In the genomic region with DNA sequence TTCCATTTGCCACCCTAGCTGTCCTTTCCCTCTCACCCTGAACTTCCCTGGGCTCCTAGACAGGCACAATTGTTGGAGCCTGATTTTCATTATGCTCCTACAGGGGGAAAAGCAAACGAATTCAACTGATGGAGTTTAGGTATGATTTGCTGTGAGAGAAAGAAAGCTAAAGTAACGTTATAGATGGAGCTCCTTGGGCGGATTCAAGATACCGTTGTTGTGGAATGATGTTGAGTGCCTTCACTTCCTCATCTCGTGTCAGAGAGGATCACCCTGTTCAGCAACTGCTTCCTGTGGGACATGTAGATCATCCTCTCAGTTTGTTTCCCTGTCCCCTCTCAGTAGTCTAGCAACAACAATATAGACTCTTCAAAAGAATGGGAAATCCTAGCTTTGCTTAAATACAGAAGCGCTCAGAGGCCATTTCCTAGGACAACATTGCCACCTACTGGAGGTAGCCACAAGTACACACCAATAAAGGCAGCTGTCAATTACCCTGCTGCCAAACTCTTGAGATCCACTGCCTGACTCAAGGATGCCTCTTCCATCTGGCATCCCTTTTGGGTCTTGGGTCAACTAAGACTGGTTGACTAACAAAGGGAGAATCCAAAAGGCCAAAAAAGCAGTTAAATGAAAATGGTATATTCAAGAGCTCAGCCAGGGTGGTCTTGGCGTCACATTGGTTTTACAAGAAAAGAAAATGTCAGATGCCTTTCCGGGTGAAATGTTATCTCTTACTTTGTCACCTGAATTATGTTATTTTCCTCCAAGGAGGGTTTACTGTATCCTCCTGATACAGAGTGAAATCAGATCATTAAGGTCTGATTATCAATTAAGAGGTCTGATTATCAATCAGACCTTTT, we compare ENCODE assay signal across 8 cellular contexts. TPM values are rescaled to one million over a fixed set of nuclear protein-coding genes. Genes with fewer than 3 reads are reported as not detected.
A peak's percentile ranks its signal among the peaks of the same experiment; 100 is the strongest.
DNase-seq lines count a peak whose midpoint lies in the region; ATAC-seq and TF ChIP-seq lines count a peak whose summit lies in the region.

No MANE protein-coding gene starts in this region.

- peak; percentile 81 for ATAC-seq in GM19468 (IDR thresholded peaks at IDR 0.05; ENCODE audit: extremely low read depth, unreplicated experiment)
- ATAC-seq in HG03520 (IDR thresholded peaks at IDR 0.05; ENCODE audit: unreplicated experiment): peak; percentile 94
- ATAC-seq in activated CD8-positive, alpha-beta T cell treated with anti-CD3 and anti-CD28 coated beads for 36 hours: peak; percentile 97
- ATAC-seq in naive thymus-derived CD4-positive, alpha-beta T cell: peak; percentile 97
- ATAC-seq in upper lobe of left lung (ENCODE audit: low FRiP score in 2 of 2): peak; percentile 80 to 95

- no peak overlapping the region for H3K27ac Mint-ChIP-seq in activated CD8-positive, alpha-beta T cell treated with anti-CD3 and anti-CD28 coated beads for 36 hours
- peak overlapping the region in 7 of 9 donors; percentile 8 to 65 (median 50) for H3K27ac Mint-ChIP-seq in naive thymus-derived CD4-positive, alpha-beta T cell

- CTCF ChIA-PET in activated CD8-positive, alpha-beta T cell treated with anti-CD3 and anti-CD28 coated beads for 36 hours (lab: Charles Lee): interaction anchor here (0.7 to 3.8 kb wide), 57 partner anchors 8 to 1358 kb away, joined by 3 to 143 read pairs (median 5); a partner anchor contains a TSS
- CTCF ChIA-PET in naive thymus-derived CD4-positive, alpha-beta T cell (lab: Charles Lee): interaction anchor here (0.6 to 3.6 kb wide), 26 partner anchors 9 to 1809 kb away, joined by 3 to 31 read pairs (median 5); a partner anchor contains a TSS

- no peaks in the 10 kb centered on the region for H3K36me3 ChIP-seq in naive thymus-derived CD4-positive, alpha-beta T cell (ENCODE audit: control insufficient read depth in 2 of 3, insufficient read depth in 3 of 3, low read length in 3 of 3)
- H3K36me3 ChIP-seq in upper lobe of left lung: no peaks in the 10 kb centered on the region

- H3K4me3 ChIP-seq in naive thymus-derived CD4-positive, alpha-beta T cell (ENCODE audit: low read length): no peak overlapping the region
- H3K4me3 ChIP-seq in upper lobe of left lung: no peak overlapping the region

- peak in 1 of 4 donors; percentile 32 for TF ChIP-seq EP300 in upper lobe of left lung (IDR thresholded peaks at IDR 0.05)

- no peaks in the 10 kb centered on the region for H3K9me3 Mint-ChIP-seq in activated CD8-positive, alpha-beta T cell treated with anti-CD3 and anti-CD28 coated beads for 36 hours
- no peaks in the 10 kb centered on the region for H3K9me3 Mint-ChIP-seq in naive thymus-derived CD4-positive, alpha-beta T cell

- no peaks in the 10 kb centered on the region for H3K27me3 ChIP-seq in naive thymus-derived CD4-positive, alpha-beta T cell (ENCODE audit: control insufficient read depth in 2 of 2, insufficient read depth in 2 of 2, low read length in 2 of 2)
- H3K27me3 ChIP-seq in upper lobe of left lung: no peaks in the 10 kb centered on the region

- H3K4me1 Mint-ChIP-seq in activated CD8-positive, alpha-beta T cell treated with anti-CD3 and anti-CD28 coated beads for 36 hours (ENCODE audit: low read depth): peaks cover 4% of the 10 kb centered on the region
- peaks cover 4 to 16% (median 5%) of the 10 kb centered on the region in 7 donors for H3K4me1 Mint-ChIP-seq in naive thymus-derived CD4-positive, alpha-beta T cell

- peak; percentile 85 for TF ChIP-seq CTCF in activated CD8-positive, alpha-beta T cell treated with anti-CD3 and anti-CD28 coated beads for 36 hours (IDR thresholded peaks at IDR 0.05)
- TF ChIP-seq CTCF in upper lobe of left lung (IDR thresholded peaks at IDR 0.05): peak; percentile 71 to 87 (median 84)

- no peak for TF ChIP-seq POLR2A in upper lobe of left lung (IDR thresholded peaks at IDR 0.05)

- peaks cover 10% of the 10 kb centered on the region for H3K27me3 Mint-ChIP-seq in activated CD8-positive, alpha-beta T cell treated with anti-CD3 and anti-CD28 coated beads for 36 hours
- peaks cover 9 to 14% (median 9%) of the 10 kb centered on the region in 5 donors for H3K27me3 Mint-ChIP-seq in naive thymus-derived CD4-positive, alpha-beta T cell

- no peak overlapping the region for H3K4me3 Mint-ChIP-seq in activated CD8-positive, alpha-beta T cell treated with anti-CD3 and anti-CD28 coated beads for 36 hours
- peak overlapping the region in 1 of 10 donors; percentile 18 for H3K4me3 Mint-ChIP-seq in naive thymus-derived CD4-positive, alpha-beta T cell

- H3K9me3 ChIP-seq in naive thymus-derived CD4-positive, alpha-beta T cell (ENCODE audit: control insufficient read depth in 2 of 3, low read length in 3 of 3): no peaks in the 10 kb centered on the region
- no peaks in the 10 kb centered on the region for H3K9me3 ChIP-seq in upper lobe of left lung

- H3K27ac ChIP-seq in naive thymus-derived CD4-positive, alpha-beta T cell (ENCODE audit: low read depth, low read length): no peak overlapping the region
- no peak overlapping the region for H3K27ac ChIP-seq in upper lobe of left lung

- H3K36me3 Mint-ChIP-seq in activated CD8-positive, alpha-beta T cell treated with anti-CD3 and anti-CD28 coated beads for 36 hours (ENCODE audit: low read depth): peaks cover 8% of the 10 kb centered on the region
- H3K36me3 Mint-ChIP-seq in naive thymus-derived CD4-positive, alpha-beta T cell: peaks cover 0 to 12% (median 0%) of the 10 kb centered on the region in 5 donors

- 35 to 37% methylated on average over 8 of the region's 8 CpGs for WGBS in upper lobe of left lung, 2 donors

- intact Hi-C loops in activated CD8-positive, alpha-beta T cell treated with anti-CD3 and anti-CD28 coated beads for 36 hours (cut with micrococcal nuclease): loop anchor here (2.0 to 5.0 kb wide), 3 partner anchors 61 to 279 kb away; a partner anchor contains a TSS
- intact Hi-C loops in naive thymus-derived CD4-positive, alpha-beta T cell (cut with micrococcal nuclease): loop anchor here (1.0 to 10.0 kb wide), 9 partner anchors 16 to 504 kb away; a partner anchor contains a TSS

- DNase-seq in DMS153 (lab: John Stamatoyannopoulos, UW) (peak; percentile 67), NCI-H526 treated with DMSO at 0.1 percent for 48 hours (lab: John Stamatoyannopoulos, UW) (peak; percentile 24), epidermal melanocyte (ENCODE audit: insufficient read length, low spot score) (peak; percentile 79), upper lobe of left lung (peak in 1 of 2 donors; percentile 65)
- peak; percentile 78 for DNase-seq in activated CD8-positive, alpha-beta T cell treated with anti-CD3 and anti-CD28 coated beads for 36 hours
- peak in 8 of 9 donors; percentile 53 to 75 (median 70) for DNase-seq in naive thymus-derived CD4-positive, alpha-beta T cell

- POLR2A ChIA-PET in activated CD8-positive, alpha-beta T cell treated with anti-CD3 and anti-CD28 coated beads for 36 hours (lab: Charles Lee): interaction anchor here (0.8 to 2.0 kb wide), 4 partner anchors 10 to 52 kb away, joined by 3 to 9 read pairs (median 6); a partner anchor contains a TSS
- POLR2A ChIA-PET in naive thymus-derived CD4-positive, alpha-beta T cell (lab: Charles Lee): interaction anchor here (0.6 to 1.7 kb wide), 4 partner anchors 10 to 274 kb away, joined by 4 to 10 read pairs (median 6); a partner anchor contains a TSS

- H3K4me1 ChIP-seq in naive thymus-derived CD4-positive, alpha-beta T cell (ENCODE audit: control insufficient read depth in 2 of 2, insufficient read depth in 2 of 2, low read length in 2 of 2): no peaks in the 10 kb centered on the region
- H3K4me1 ChIP-seq in upper lobe of left lung: peaks cover 0 to 9% (median 6%) of the 10 kb centered on the region in 4 donors

RNA-seq across cellular contexts. Expression of a gene that starts 13.5 kb away (rescaled TPM):
- total RNA-seq in activated CD8-positive, alpha-beta T cell treated with anti-CD3 and anti-CD28 coated beads for 36 hours: under 1 TPM; 0.16 to 0.29 TPM
- 1 to 10 TPM in 4 of 5 experiments, under 1 TPM in 1; 0.22 to 3.9 (median 2.2) TPM for total RNA-seq in naive thymus-derived CD4-positive, alpha-beta T cell
- under 1 TPM; 0.22 to 0.35 TPM for polyA plus RNA-seq in naive thymus-derived CD4-positive, alpha-beta T cell
- total RNA-seq in upper lobe of left lung: 10 to 100 TPM; 33.4 to 58.7 (median 48.5) TPM

RNA-seq across cellular contexts. Expression of a gene that starts 15.8 kb away (rescaled TPM):
- total RNA-seq in activated CD8-positive, alpha-beta T cell treated with anti-CD3 and anti-CD28 coated beads for 36 hours: 10 to 100 TPM; 71.8 to 74.5 TPM
- 100 to 1,000 TPM in 3 of 5 experiments, 10 to 100 TPM in 2; 73.1 to 138 (median 117) TPM for total RNA-seq in naive thymus-derived CD4-positive, alpha-beta T cell
- polyA plus RNA-seq in naive thymus-derived CD4-positive, alpha-beta T cell: 10 to 100 TPM; 23.0 to 32.0 TPM
- 10 to 100 TPM; 29.9 to 78.6 (median 53.8) TPM for total RNA-seq in upper lobe of left lung

RNA-seq across cellular contexts. Expression of a gene that starts 51.4 kb away (rescaled TPM):
- total RNA-seq in activated CD8-positive, alpha-beta T cell treated with anti-CD3 and anti-CD28 coated beads for 36 hours: 10 to 100 TPM; 18.2 to 18.3 TPM
- 10 to 100 TPM in 1 of 5 experiments, under 1 TPM in 3, not detected in 1; 0.11 to 79.8 (median 0.42) TPM for total RNA-seq in naive thymus-derived CD4-positive, alpha-beta T cell
- not detected for polyA plus RNA-seq in naive thymus-derived CD4-positive, alpha-beta T cell
- 1 to 10 TPM in 4 of 6 donors, under 1 TPM in 1, not detected in 1; 0.92 to 5.0 (median 2.4) TPM for total RNA-seq in upper lobe of left lung

RNA-seq across cellular contexts. Expression of a gene that starts 54.3 kb away (rescaled TPM):
- total RNA-seq in activated CD8-positive, alpha-beta T cell treated with anti-CD3 and anti-CD28 coated beads for 36 hours: not detected
- total RNA-seq in naive thymus-derived CD4-positive, alpha-beta T cell: 100 to 1,000 TPM in 1 of 5 experiments, 10 to 100 TPM in 1, 1 to 10 TPM in 2, not detected in 1; 4.2 to 187 (median 13.8) TPM
- polyA plus RNA-seq in naive thymus-derived CD4-positive, alpha-beta T cell: under 1 TPM; 0.26 to 0.53 TPM
- total RNA-seq in upper lobe of left lung: 10 to 100 TPM in 5 of 6 donors, 1 to 10 TPM in 1; 5.5 to 59.2 (median 25.1) TPM

Comparison
In these comparisons a context has a peak if more than half of its experiments do, and no peak if none do; other contexts are left out.
1. RNA of a gene that starts 13.5 kb away (total RNA-seq): 33.4 to 58.7 TPM in upper lobe of left lung; 0.22 to 3.9 TPM in naive thymus-derived CD4-positive, alpha-beta T cell and 0.16 to 0.29 TPM in activated CD8-positive, alpha-beta T cell treated with anti-CD3 and anti-CD28 coated beads for 36 hours; every median in the first group is over 4 times any median in the second.
2. Peak in every context shown above with its lines, with median percentiles within 50 percentile points of each other: ATAC-seq.